8 cellular contexts compared by ENCODE assay signal in genomic region chr22:50621948-50622722, GRCh38. TPM values are rescaled to one million over a fixed set of nuclear protein-coding genes. Genes with fewer than 3 reads are reported as not detected.
A peak's percentile ranks its signal among the peaks of the same experiment; 100 is the strongest.
DNase-seq lines count a peak whose midpoint lies in the region; ATAC-seq and TF ChIP-seq lines count a peak whose summit lies in the region.

No MANE protein-coding gene starts in this region.

- TF ChIP-seq CTCF in SU-DHL-6 (IDR thresholded peaks at IDR 0.05; ENCODE audit: insufficient read depth, low read length, poor library complexity, severe bottlenecking) (peak; percentile 75), osteocyte (IDR thresholded peaks at IDR 0.05) (no peak)

- peak overlapping the region; percentile 52 for H3K9ac ChIP-seq in SU-DHL-6 (ENCODE audit: low read length)

- no peaks in the 10 kb centered on the region for H3K36me3 ChIP-seq in SU-DHL-6 (ENCODE audit: low read length)

- peak overlapping the region; percentile 81 for H3K4me3 Mint-ChIP-seq in stimulated activated effector memory CD8-positive, alpha-beta T cell treated with anti-CD3 and anti-CD28 coated beads, Interleukin-12 subunit alpha, Interleukin-12 subunit beta, amount 100 ng/mL, for 72 hours
- no peak overlapping the region for H3K4me3 Mint-ChIP-seq in osteocyte (ENCODE audit: unreplicated experiment)

- no peak for ATAC-seq in stimulated activated effector memory CD8-positive, alpha-beta T cell treated with anti-CD3 and anti-CD28 coated beads, Interleukin-12 subunit alpha, Interleukin-12 subunit beta, amount 100 ng/mL, for 72 hours
- ATAC-seq in GM18867 (IDR thresholded peaks at IDR 0.05; ENCODE audit: unreplicated experiment) (no peak), HG02884 (IDR thresholded peaks at IDR 0.05; ENCODE audit: unreplicated experiment) (no peak)

- peak overlapping the region; percentile 50 for H3K4me3 ChIP-seq in SU-DHL-6 (ENCODE audit: insufficient read depth, low read length, poor library complexity, severe bottlenecking)

- H3K36me3 Mint-ChIP-seq in stimulated activated effector memory CD8-positive, alpha-beta T cell treated with anti-CD3 and anti-CD28 coated beads, Interleukin-12 subunit alpha, Interleukin-12 subunit beta, amount 100 ng/mL, for 72 hours, result peaks cover 16% of the 10 kb centered on the region
- no peaks in the 10 kb centered on the region for H3K36me3 Mint-ChIP-seq in osteocyte (ENCODE audit: unreplicated experiment)

- peak overlapping the region; percentile 93 for H3K27ac Mint-ChIP-seq in stimulated activated effector memory CD8-positive, alpha-beta T cell treated with anti-CD3 and anti-CD28 coated beads, Interleukin-12 subunit alpha, Interleukin-12 subunit beta, amount 100 ng/mL, for 72 hours
- H3K27ac Mint-ChIP-seq in osteocyte (ENCODE audit: unreplicated experiment), result no peak overlapping the region

- no peaks in the 10 kb centered on the region for H4K20me1 ChIP-seq in SU-DHL-6 (ENCODE audit: low read depth, low read length)

- H3K9me2 ChIP-seq in SU-DHL-6 (replicated peaks; ENCODE audit: insufficient read depth, low read length), result no peaks in the 10 kb centered on the region

- peaks cover 42% of the 10 kb centered on the region for H3K4me1 Mint-ChIP-seq in stimulated activated effector memory CD8-positive, alpha-beta T cell treated with anti-CD3 and anti-CD28 coated beads, Interleukin-12 subunit alpha, Interleukin-12 subunit beta, amount 100 ng/mL, for 72 hours
- peaks cover 19% of the 10 kb centered on the region for H3K4me1 Mint-ChIP-seq in osteocyte (ENCODE audit: unreplicated experiment)

- no peaks in the 10 kb centered on the region; the same call in 1 of the 2 replicates for H3K79me2 ChIP-seq in SU-DHL-6 (ENCODE audit: insufficient read depth, low read length)

- no peaks in the 10 kb centered on the region for H3K9me3 Mint-ChIP-seq in stimulated activated effector memory CD8-positive, alpha-beta T cell treated with anti-CD3 and anti-CD28 coated beads, Interleukin-12 subunit alpha, Interleukin-12 subunit beta, amount 100 ng/mL, for 72 hours
- H3K9me3 Mint-ChIP-seq in osteocyte (ENCODE audit: unreplicated experiment), result no peaks in the 10 kb centered on the region

- H3K9me3 ChIP-seq in SU-DHL-6 (ENCODE audit: insufficient read depth, low read length), result no peaks in the 10 kb centered on the region

- no peaks in the 10 kb centered on the region for H3K27me3 ChIP-seq in SU-DHL-6 (ENCODE audit: low read length)

- peak overlapping the region; percentile 95 for H3K4me2 ChIP-seq in SU-DHL-6 (ENCODE audit: low read depth, low read length, poor library complexity, severe bottlenecking)

- H3K27ac ChIP-seq in SU-DHL-6 (ENCODE audit: low read depth, low read length) (peak overlapping the region; percentile 85), epithelial cell of prostate (peak overlapping the region; percentile 87)

- peaks cover 5% of the 10 kb centered on the region for H3K27me3 Mint-ChIP-seq in osteocyte (ENCODE audit: unreplicated experiment)

- H3F3A ChIP-seq in SU-DHL-6 (ENCODE audit: insufficient read depth), result peaks cover 18% of the 10 kb centered on the region

- peak in 5 of 6 experiments; percentile 17 to 62 (median 39) for DNase-seq in stimulated activated naive CD4-positive, alpha-beta T cell (lab: John Stamatoyannopoulos, UW)
- no peak for DNase-seq in stimulated activated naive CD4-positive, alpha-beta T cell treated with Interleukin-2 at 50 U/mL for 16 hours (lab: John Stamatoyannopoulos, UW)
- DNase-seq in epithelial cell of prostate (ENCODE audit: low read depth, low spot score), result no peak
- DNase-seq in stimulated activated effector memory CD8-positive, alpha-beta T cell treated with anti-CD3 and anti-CD28 coated beads, Interleukin-12 subunit alpha, Interleukin-12 subunit beta, amount 100 ng/mL, for 72 hours (ENCODE audit: low spot score in 2 of 2), result peak in 1 of 2 donors; percentile 65
- no peak for DNase-seq in osteocyte (ENCODE audit: extremely low spot score, unreplicated experiment)

- peak overlapping the region; percentile 90 for H2AFZ ChIP-seq in SU-DHL-6 (ENCODE audit: low read depth, low read length, severe bottlenecking)

RNA-seq across cellular contexts. Expression of gene ARSA, which starts 5.8 kb away (rescaled TPM):
- 43.5 and 44.0 TPM in 2 replicates for total RNA-seq in osteocyte

RNA-seq across cellular contexts. Expression of gene MAPK8IP2, which starts 21.5 kb away (rescaled TPM):
- total RNA-seq in osteocyte, result 2.8 and 3.6 TPM in 2 replicates

RNA-seq across cellular contexts. Expression of gene CHKB, which starts 39.5 kb away (rescaled TPM):
- total RNA-seq in osteocyte, result 75.4 and 79.9 TPM in 2 replicates

RNA-seq across cellular contexts. Expression of gene CPT1B, which starts 43.9 kb away (rescaled TPM):
- total RNA-seq in osteocyte, result 49.8 and 60.7 TPM in 2 replicates

RNA-seq across cellular contexts. Expression of gene SHANK3, which starts 50.5 kb away (rescaled TPM):
- total RNA-seq in osteocyte, result 4.7 and 4.8 TPM in 2 replicates

Comparison
In these comparisons a context has a peak if more than half of its experiments do, and no peak if none do; other contexts are left out.
1. DNase-seq: peak in stimulated activated naive CD4-positive, alpha-beta T cell (5 of 6); none in stimulated activated naive CD4-positive, alpha-beta T cell treated with Interleukin-2 at 50 U/mL for 16 hours (single experiment), epithelial cell of prostate (single experiment) and osteocyte (single experiment).